8 cellular contexts compared by ENCODE assay signal in the genomic region with DNA sequence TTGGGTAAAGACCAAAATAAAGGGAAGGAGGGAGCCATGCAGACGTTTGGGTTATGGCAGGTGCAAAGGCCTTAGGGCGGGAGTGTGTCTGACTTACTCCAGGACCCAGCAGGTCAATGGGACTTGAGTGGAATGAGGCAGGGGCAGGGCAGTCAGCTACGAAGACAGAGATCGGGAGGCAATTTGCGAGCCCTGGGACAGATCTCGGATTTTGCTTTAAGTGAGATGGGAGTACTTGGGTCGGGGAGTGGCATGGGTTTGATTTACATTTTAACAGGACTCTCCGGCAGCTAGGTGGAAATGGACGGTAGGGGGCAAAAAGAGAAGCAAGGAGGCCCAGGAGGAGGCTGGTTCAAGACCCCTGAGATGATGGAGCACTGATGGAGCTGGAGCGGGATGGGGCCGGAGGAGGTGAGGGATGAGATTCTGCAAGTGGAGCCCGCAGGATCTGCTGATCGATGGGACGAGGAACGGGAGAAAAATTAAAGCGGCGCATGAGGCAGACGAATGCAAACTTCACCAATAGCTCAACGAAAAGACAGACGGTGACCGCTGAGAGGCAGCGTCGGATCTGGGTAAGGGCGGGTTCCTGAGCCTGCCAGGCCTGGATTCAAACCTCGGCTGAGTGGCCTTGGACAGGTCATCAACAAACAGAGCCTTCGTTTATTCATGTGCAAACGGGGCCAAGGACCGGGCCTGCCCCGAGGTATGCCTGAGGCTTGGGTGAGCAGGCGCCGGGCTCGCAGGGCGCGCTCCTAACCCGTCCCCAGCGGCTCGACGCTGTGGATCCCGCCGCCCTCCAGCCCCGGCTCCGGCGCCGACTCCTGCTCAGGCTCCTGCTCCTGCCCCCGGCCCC. TPM values are rescaled to one million over a fixed set of nuclear protein-coding genes. Genes with fewer than 3 reads are reported as not detected.
DNase-seq lines count a peak whose midpoint lies in the region; ATAC-seq and TF ChIP-seq lines count a peak whose summit lies in the region.

No MANE protein-coding gene starts in this region.

- no peaks in the 10 kb centered on the region for H3K9me3 Mint-ChIP-seq in activated naive CD8-positive, alpha-beta T cell (ENCODE audit: low read depth)

- TF ChIP-seq POLR2A in ovary (IDR thresholded peaks at IDR 0.05): peak; percentile 4
- no peak for TF ChIP-seq POLR2A in tibial nerve (IDR thresholded peaks at IDR 0.05)

- intact Hi-C loops in Right ventricle myocardium inferior (cut with DNase I): loop anchor here (5.0 kb wide), 2 partner anchors 45 to 60 kb away; partner anchors contain the start of gene NRSN2
- intact Hi-C loops in ovary (cut with DNase I): loop anchor here in 1 of 4 donors (10.0 kb wide), 1 partner anchor 57 kb away; the partner anchor contains the start of gene TBC1D20

- no peak for TF ChIP-seq EP300 in ovary (IDR thresholded peaks at IDR 0.05)
- no peak for TF ChIP-seq EP300 in tibial nerve (IDR thresholded peaks at IDR 0.05)

- H3K4me3 ChIP-seq in ovary (peak overlapping the region; percentile 94), tibial nerve (peak overlapping the region; percentile 42 to 99 (median 82))

- DNase-seq in G401 (ENCODE audit: low spot score) (peak; percentile 81), KG1 (lab: John Stamatoyannopoulos, UW) (peak; percentile 70), RPMI7951 (ENCODE audit: low read depth) (peak; percentile 84), Right ventricle myocardium inferior (ENCODE audit: missing footprints) (peak; percentile 92), ovary (peak; percentile 67 to 84 (median 80)), tibial nerve (ENCODE audit: low spot score in 2 of 2) (peak; percentile 30 to 46)

- peak overlapping the region; percentile 97 for H3K27ac Mint-ChIP-seq in activated naive CD8-positive, alpha-beta T cell

- ATAC-seq in GM21786 (IDR thresholded peaks at IDR 0.05; ENCODE audit: unreplicated experiment): peak; percentile 54
- peak; percentile 79 for ATAC-seq in Right ventricle myocardium inferior

- no peak overlapping the region for H3K27ac ChIP-seq in ovary
- peak overlapping the region; percentile 68 to 98 (median 84) for H3K27ac ChIP-seq in tibial nerve

- peaks cover 41% of the 10 kb centered on the region for H3K4me1 Mint-ChIP-seq in activated naive CD8-positive, alpha-beta T cell (ENCODE audit: low read depth)

- WGBS in ovary, 3 donors: 4 to 9% (median 5%) methylated on average over 30 to 45 of the region's 45 CpGs
- WGBS in tibial nerve, 2 donors: 8 to 11% methylated on average over 27 to 29 of the region's 45 CpGs

- H3K27me3 Mint-ChIP-seq in activated naive CD8-positive, alpha-beta T cell: no peaks in the 10 kb centered on the region

- H3K4me1 ChIP-seq in ovary (ENCODE audit: insufficient read depth): peaks cover 7% of the 10 kb centered on the region
- peaks cover 0 to 32% (median 13%) of the 10 kb centered on the region in 4 donors for H3K4me1 ChIP-seq in tibial nerve

- peaks cover 11% of the 10 kb centered on the region for H3K36me3 Mint-ChIP-seq in activated naive CD8-positive, alpha-beta T cell

- H3K9me3 ChIP-seq in ovary (no peaks in the 10 kb centered on the region), tibial nerve (no peaks in the 10 kb centered on the region)

- H3K36me3 ChIP-seq in ovary (no peaks in the 10 kb centered on the region), tibial nerve (peaks cover 0 to 26% (median 0%) of the 10 kb centered on the region in 3 donors)

- no peaks in the 10 kb centered on the region for H3K27me3 ChIP-seq in ovary
- no peaks in the 10 kb centered on the region for H3K27me3 ChIP-seq in tibial nerve

- in situ Hi-C loops in G401 (cut with HindIII; ENCODE audit: low sequenced_read_pairs): no loop called here

- TF ChIP-seq CTCF in ovary (IDR thresholded peaks at IDR 0.05) (no peak), tibial nerve (IDR thresholded peaks at IDR 0.05) (peak in 2 of 5 experiments; percentile 13 to 20)

- peak overlapping the region; percentile 94 for H3K4me3 Mint-ChIP-seq in activated naive CD8-positive, alpha-beta T cell

RNA-seq across cellular contexts. Expression of gene RBCK1, which starts 0.8 kb away (rescaled TPM):
- 52.4 and 58.5 TPM in 2 replicates for total RNA-seq in G401 (2014; rRNA removed; shearing (Covaris generic))
- total RNA-seq in RPMI7951 (2014; rRNA removed; shearing (Covaris generic)): 106 and 141 TPM in 2 replicates
- total RNA-seq in Right ventricle myocardium inferior: 43.7 TPM
- 10 to 100 TPM; 56.5 to 86.9 (median 76.6) TPM for total RNA-seq in ovary
- polyA plus RNA-seq in ovary: 10 to 100 TPM; 53.5 to 85.2 TPM
- 100 to 1,000 TPM in 3 of 4 donors, 10 to 100 TPM in 1; 93.5 to 149 (median 118) TPM for total RNA-seq in tibial nerve

RNA-seq across cellular contexts. Expression of gene TRIB3, which starts 26.8 kb away (rescaled TPM):
- total RNA-seq in G401 (2014; rRNA removed; shearing (Covaris generic)): 12.9 and 15.6 TPM in 2 replicates
- 50.5 and 57.3 TPM in 2 replicates for total RNA-seq in RPMI7951 (2014; rRNA removed; shearing (Covaris generic))
- total RNA-seq in Right ventricle myocardium inferior: 0.65 TPM
- total RNA-seq in ovary: 10 to 100 TPM in 1 of 7 donors, 1 to 10 TPM in 6; 1.5 to 55.1 (median 4.9) TPM
- 1 to 10 TPM; 2.3 to 2.7 TPM for polyA plus RNA-seq in ovary
- 10 to 100 TPM in 1 of 4 donors, 1 to 10 TPM in 3; 4.5 to 10.5 (median 5.9) TPM for total RNA-seq in tibial nerve

RNA-seq across cellular contexts. Expression of gene TBC1D20, which starts 55.0 kb away (rescaled TPM):
- total RNA-seq in G401 (2014; rRNA removed; shearing (Covaris generic)): 13.5 and 17.4 TPM in 2 replicates
- 35.3 and 38.1 TPM in 2 replicates for total RNA-seq in RPMI7951 (2014; rRNA removed; shearing (Covaris generic))
- total RNA-seq in Right ventricle myocardium inferior (25.2 TPM), ovary (10 to 100 TPM; 24.9 to 40.1 (median 34.8) TPM), tibial nerve (10 to 100 TPM; 38.5 to 52.0 (median 44.3) TPM)
- polyA plus RNA-seq in ovary: 10 to 100 TPM; 19.1 to 37.7 TPM

Comparison
In these comparisons a context has a peak if more than half of its experiments do, and no peak if none do; other contexts are left out.
1. DNase-seq: peak in every context shown above with its lines; median percentile 92 in Right ventricle myocardium inferior; 84 in RPMI7951; 81 in G401; 80 in ovary; 70 in KG1; 38 in tibial nerve.
2. H3K27ac ChIP-seq: peak in tibial nerve (4 of 4); none in ovary (0 of 2).